In genomic region chr2:23354554-23354953, GRCh38 we compare ENCODE assay signal across 20 cellular contexts. TPM values are rescaled to one million over a fixed set of nuclear protein-coding genes. Genes with fewer than 3 reads are reported as not detected.
A peak's percentile ranks its signal among the peaks of the same experiment; 100 is the strongest.
DNase-seq lines count a peak whose midpoint lies in the region; ATAC-seq and TF ChIP-seq lines count a peak whose summit lies in the region.
"Had no signal": no experiment of that assay in that cellular context is flagged by ENCODE, and none has a peak within 500 bp of the region (broad histone marks: within the 10 kb centered on the region; RNA-seq: fewer than 3 reads in every experiment).

No MANE protein-coding gene starts in this region.

- H3K4me3 Mint-ChIP-seq in osteocyte (ENCODE audit: unreplicated experiment) = no peak overlapping the region

- intact Hi-C loops in right cardiac atrium (cut with DNase I) (no loop called here), left lung (cut with DNase I) (no loop called here)

- H3K9me3 ChIP-seq in right cardiac atrium (ENCODE audit: control insufficient read depth, low read length) (no peaks in the 10 kb centered on the region), left lung (no peaks in the 10 kb centered on the region)
- H3K9me3 ChIP-seq: prostate gland, SK-N-SH, suprapubic skin had no signal

- H3K9me3 Mint-ChIP-seq in osteocyte (ENCODE audit: unreplicated experiment) = no peaks in the 10 kb centered on the region

- TF ChIP-seq CTCF in GM20000 (IDR thresholded peaks at IDR 0.05; ENCODE audit: extremely low read depth, missing control alignments) = no peak
- TF ChIP-seq CTCF in osteocyte (IDR thresholded peaks at IDR 0.05) = no peak
- no peak for TF ChIP-seq CTCF in left lung (IDR thresholded peaks at IDR 0.05)

- H3K36me3 ChIP-seq in left lung = no peaks in the 10 kb centered on the region
- H3K36me3 ChIP-seq: prostate gland, suprapubic skin had no signal

- ATAC-seq in GM18517 (IDR thresholded peaks at IDR 0.05; ENCODE audit: unreplicated experiment) (peak; percentile 69), HG02852 (IDR thresholded peaks at IDR 0.05; ENCODE audit: unreplicated experiment) (peak; percentile 85), HG03571 (IDR thresholded peaks at IDR 0.05; ENCODE audit: unreplicated experiment) (peak; percentile 72), right cardiac atrium (no peak), left lung (no peak)
- ATAC-seq: esophagus mucosa, left cardiac atrium, PC-3 had no signal

- DNase-seq in GM20000 (ENCODE audit: low spot score) (peak; percentile 68), right cardiac atrium (no peak), osteocyte (ENCODE audit: extremely low spot score, unreplicated experiment) (no peak), left lung (no peak), GM19238 (ENCODE audit: insufficient read length, low spot score) (no peak)
- DNase-seq: activated CD8-positive, alpha-beta memory T cell treated with anti-CD3 and anti-CD28 coated beads for 24 hours; activated effector memory CD4-positive, alpha-beta T cell treated with Interleukin-2 at 50 U/mL for 16 hours; cortex of kidney; DMS 273 treated with DMSO at 0.1 percent for 48 hours; GOT3; left cardiac atrium; NCI-H1105 treated with DMSO at 0.1 percent for 48 hours; PC-3; SK-N-SH had no signal

- H3K27ac Mint-ChIP-seq in osteocyte (ENCODE audit: unreplicated experiment) = no peak overlapping the region

- WGBS in right cardiac atrium = 92% methylated on average over 6 of the region's 6 CpGs

- H3K27me3 Mint-ChIP-seq in osteocyte (ENCODE audit: unreplicated experiment) = no peaks in the 10 kb centered on the region

- no peaks in the 10 kb centered on the region for H3K27me3 ChIP-seq in right cardiac atrium (ENCODE audit: control insufficient read depth, insufficient read depth)
- peaks cover 0 to 36% of the 10 kb centered on the region in 2 donors for H3K27me3 ChIP-seq in left lung
- H3K27me3 ChIP-seq: suprapubic skin had no signal

- H3K4me1 ChIP-seq in right cardiac atrium (ENCODE audit: control insufficient read depth, insufficient read depth, low read length) = no peaks in the 10 kb centered on the region
- H3K4me1 ChIP-seq in left lung = peaks cover 3 to 4% of the 10 kb centered on the region in 2 donors
- H3K4me1 ChIP-seq: prostate gland had no signal

- H3K36me3 Mint-ChIP-seq in osteocyte (ENCODE audit: unreplicated experiment) = no peaks in the 10 kb centered on the region

- H3K4me1 Mint-ChIP-seq in osteocyte (ENCODE audit: unreplicated experiment) = peaks cover 17% of the 10 kb centered on the region

- H3K4me3 ChIP-seq in right cardiac atrium (ENCODE audit: low read length) = no peak overlapping the region
- H3K4me3 ChIP-seq in left lung = no peak overlapping the region
- H3K4me3 ChIP-seq: prostate gland, suprapubic skin had no signal

- no peak overlapping the region for H3K27ac ChIP-seq in right cardiac atrium (ENCODE audit: low read length)
- no peak overlapping the region for H3K27ac ChIP-seq in left lung
- H3K27ac ChIP-seq: prostate gland, suprapubic skin had no signal

RNA-seq across cellular contexts. Expression of gene KLHL29, which starts 30.4 kb away (rescaled TPM):
- total RNA-seq in right cardiac atrium (1 to 10 TPM; 1.9 to 4.0 (median 2.1) TPM), osteocyte (5.0 and 5.2 TPM in 2 replicates), left lung (10 to 100 TPM in 1 of 2 donors, 1 to 10 TPM in 1; 9.5 to 10.5 TPM)
- 1.7 TPM for polyA plus RNA-seq in right cardiac atrium

Comparison
In these comparisons a context has a peak if more than half of its experiments do, and no peak if none do; other contexts are left out.
1. ATAC-seq: peak in GM18517 (single experiment), HG02852 (single experiment) and HG03571 (single experiment); none in right cardiac atrium (0 of 2) and left lung (single experiment).